ENCODE assay signal across 13 cellular contexts in the genomic region with DNA sequence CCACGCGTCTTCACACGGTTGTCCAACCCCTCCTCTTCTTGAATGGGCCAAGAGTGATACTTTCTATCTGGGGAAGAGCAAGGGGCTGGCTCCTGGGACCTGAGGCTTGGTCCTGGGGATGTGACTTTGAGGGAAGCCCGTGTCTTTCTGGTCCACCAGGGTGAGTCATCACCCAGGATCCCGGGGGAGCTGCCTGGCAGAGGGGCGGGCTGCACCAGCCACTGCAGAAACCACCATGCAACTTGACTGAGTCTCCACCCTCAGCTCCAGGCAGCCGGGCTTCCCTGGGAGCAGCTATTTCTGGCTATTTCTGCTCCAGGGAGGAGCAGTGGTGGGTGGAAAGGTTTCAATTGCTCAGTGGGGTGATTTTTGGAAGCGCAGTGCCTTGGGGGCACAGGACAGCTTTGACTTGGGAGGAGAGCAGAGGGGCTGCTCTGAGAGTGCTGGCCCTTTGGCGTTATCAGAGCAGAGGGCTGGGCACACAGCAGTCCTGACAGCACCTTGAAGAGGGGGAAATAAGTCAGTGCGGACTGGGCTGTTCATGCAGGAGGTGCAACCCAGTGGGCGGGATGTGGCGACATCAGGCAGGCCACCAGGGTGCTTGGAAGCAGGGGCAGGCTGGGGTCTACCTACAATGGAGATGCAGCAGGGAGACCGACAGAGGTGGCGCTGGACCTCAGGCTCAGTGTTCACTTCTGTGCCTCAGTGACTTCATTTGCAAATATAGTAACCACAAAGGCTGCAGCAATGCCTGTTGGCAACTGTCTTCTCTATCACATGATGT. TPM values are rescaled to one million over a fixed set of nuclear protein-coding genes. Genes with fewer than 3 reads are reported as not detected.
A peak's percentile ranks its signal among the peaks of the same experiment; 100 is the strongest.
DNase-seq lines count a peak whose midpoint lies in the region; ATAC-seq and TF ChIP-seq lines count a peak whose summit lies in the region.
"Had no signal": no experiment of that assay in that cellular context is flagged by ENCODE, and none has a peak within 500 bp of the region (broad histone marks: within the 10 kb centered on the region; RNA-seq: fewer than 3 reads in every experiment).

No MANE protein-coding gene starts in this region.

- H3K9me3 ChIP-seq in CD4-positive, alpha-beta T cell (ENCODE audit: control insufficient read depth, low read length) = no peaks in the 10 kb centered on the region
- no peaks in the 10 kb centered on the region for H3K9me3 ChIP-seq in mucosa of descending colon

- TF ChIP-seq CTCF in CD4-positive, alpha-beta T cell (IDR thresholded peaks at IDR 0.05) = no peak
- TF ChIP-seq CTCF in GM13977 (IDR thresholded peaks at IDR 0.05; ENCODE audit: extremely low read depth, insufficient read depth, missing control alignments) (peak; percentile 22), mucosa of descending colon (IDR thresholded peaks at IDR 0.05) (no peak), progenitor cell of endocrine pancreas (IDR thresholded peaks at IDR 0.05; ENCODE audit: unreplicated experiment) (no peak)

- H3K27ac Mint-ChIP-seq in CD4-positive, alpha-beta T cell = peak overlapping the region; percentile 89
- H3K27ac Mint-ChIP-seq in T-cell = peak overlapping the region; percentile 73 to 95
- no peak overlapping the region for H3K27ac Mint-ChIP-seq in progenitor cell of endocrine pancreas

- in situ Hi-C loops in GM13977 (cut with MboI; ENCODE audit: low pct_unique_long_range_greater_than_20kb, low sequenced_read_pairs, unreplicated experiment) = no loop called here

- no peak for ATAC-seq in CD4-positive, alpha-beta T cell (ENCODE audit: poor library complexity)
- ATAC-seq in T-cell (replicated peaks in 1 of 4) (no peak), mucosa of descending colon (peak; percentile 26), HG02973 (IDR thresholded peaks at IDR 0.05; ENCODE audit: unreplicated experiment) (no peak)
- ATAC-seq: PC-3 had no signal

- H3K27me3 Mint-ChIP-seq in CD4-positive, alpha-beta T cell = no peaks in the 10 kb centered on the region
- H3K27me3 Mint-ChIP-seq in T-cell (no peaks in the 10 kb centered on the region), progenitor cell of endocrine pancreas (peaks cover 31% of the 10 kb centered on the region)

- no peaks in the 10 kb centered on the region for H3K36me3 ChIP-seq in mucosa of descending colon (ENCODE audit: low read depth)

- no peak overlapping the region for H3K4me3 Mint-ChIP-seq in CD4-positive, alpha-beta T cell
- H3K4me3 Mint-ChIP-seq in T-cell (peak overlapping the region in 1 of 3 donors; percentile 17), progenitor cell of endocrine pancreas (ENCODE audit: low read depth) (no peak overlapping the region)
- H3K4me3 Mint-ChIP-seq: activated naive CD4-positive, alpha-beta T cell treated with anti-CD3 and anti-CD28 coated beads for 36 hours had no signal

- H3K36me3 Mint-ChIP-seq in CD4-positive, alpha-beta T cell (ENCODE audit: low read depth) = peaks cover 21% of the 10 kb centered on the region
- peaks cover 12% of the 10 kb centered on the region for H3K36me3 Mint-ChIP-seq in T-cell
- H3K36me3 Mint-ChIP-seq in progenitor cell of endocrine pancreas (ENCODE audit: insufficient read depth) = no peaks in the 10 kb centered on the region

- H3K4me1 Mint-ChIP-seq in CD4-positive, alpha-beta T cell (ENCODE audit: low read depth) = peaks cover 78% of the 10 kb centered on the region
- H3K4me1 Mint-ChIP-seq in T-cell = peaks cover 77 to 83% (median 79%) of the 10 kb centered on the region in 3 donors
- no peaks in the 10 kb centered on the region for H3K4me1 Mint-ChIP-seq in progenitor cell of endocrine pancreas (ENCODE audit: low read depth)

- H3K27ac ChIP-seq in CD4-positive, alpha-beta T cell (ENCODE audit: low read depth, low read length) = no peak overlapping the region
- H3K27ac ChIP-seq: HL-60 had no signal

- no peaks in the 10 kb centered on the region for H3K9me3 Mint-ChIP-seq in CD4-positive, alpha-beta T cell
- no peaks in the 10 kb centered on the region for H3K9me3 Mint-ChIP-seq in T-cell
- H3K9me3 Mint-ChIP-seq in progenitor cell of endocrine pancreas (ENCODE audit: low read depth) = no peaks in the 10 kb centered on the region
- H3K9me3 Mint-ChIP-seq: activated naive CD4-positive, alpha-beta T cell treated with anti-CD3 and anti-CD28 coated beads for 36 hours had no signal

- no peaks in the 10 kb centered on the region for H3K4me1 ChIP-seq in mucosa of descending colon (ENCODE audit: low read depth)

- CTCF ChIA-PET in CD4-positive, alpha-beta T cell (lab: Charles Lee) = no interaction called here
- CTCF ChIA-PET in T-cell (lab: Charles Lee) = interaction anchor here in 1 of 2 donors (0.9 kb wide), 1 partner anchor 12 kb away, joined by 4 read pairs; no protein-coding TSS in a partner anchor

- no peaks in the 10 kb centered on the region for H3K27me3 ChIP-seq in CD4-positive, alpha-beta T cell (ENCODE audit: control insufficient read depth, insufficient read depth, low read length)

- intact Hi-C loops in CD4-positive, alpha-beta T cell (cut with DNase I, micrococcal nuclease) = no loop called here
- intact Hi-C loops in mucosa of descending colon (cut with DNase I, micrococcal nuclease) = no loop called here

- H3K4me3 ChIP-seq in mucosa of descending colon = no peak overlapping the region
- H3K4me3 ChIP-seq: lung had no signal

- POLR2A ChIA-PET in CD4-positive, alpha-beta T cell (lab: Charles Lee) = interaction anchor here (0.7 kb wide), 1 partner anchor 12 kb away, joined by 3 read pairs; no protein-coding TSS in a partner anchor
- POLR2A ChIA-PET in T-cell (lab: Charles Lee) = interaction anchor here in 1 of 2 donors (0.6 kb wide), 1 partner anchor 129 kb away, joined by 3 read pairs; no protein-coding TSS in a partner anchor

- no peak for DNase-seq in CD4-positive, alpha-beta T cell
- DNase-seq in GM13977 (ENCODE audit: low spot score) (no peak), T-cell (no peak), mucosa of descending colon (no peak), progenitor cell of endocrine pancreas (ENCODE audit: low spot score, unreplicated experiment) (no peak), DMS153 treated with DMSO at 0.1 percent for 48 hours (lab: John Stamatoyannopoulos, UW; ENCODE audit: unreplicated experiment) (no peak)
- no peak for DNase-seq in stimulated activated CD4-positive, alpha-beta T cell treated with anti-CD3 and anti-CD28 coated beads, Interleukin-15, amount 100 ng/mL, for 24 hours
- DNase-seq: activated naive CD4-positive, alpha-beta T cell treated with anti-CD3 and anti-CD28 coated beads for 36 hours; NCI-H1417; PC-3 had no signal

RNA-seq across cellular contexts. Expression of gene FAM83D, which starts 45.1 kb away (rescaled TPM):
- total RNA-seq in CD4-positive, alpha-beta T cell = 1 to 10 TPM; 1.8 to 1.9 TPM
- total RNA-seq in T-cell = 1 to 10 TPM; 1.3 to 4.0 (median 2.4) TPM
- 10 to 100 TPM in 2 of 3 donors, 1 to 10 TPM in 1; 3.4 to 13.9 (median 13.1) TPM for total RNA-seq in mucosa of descending colon
- total RNA-seq in progenitor cell of endocrine pancreas = 12.6 and 13.8 TPM in 2 replicates
